ENCODE assay signal across 1 cellular context in the genomic region with DNA sequence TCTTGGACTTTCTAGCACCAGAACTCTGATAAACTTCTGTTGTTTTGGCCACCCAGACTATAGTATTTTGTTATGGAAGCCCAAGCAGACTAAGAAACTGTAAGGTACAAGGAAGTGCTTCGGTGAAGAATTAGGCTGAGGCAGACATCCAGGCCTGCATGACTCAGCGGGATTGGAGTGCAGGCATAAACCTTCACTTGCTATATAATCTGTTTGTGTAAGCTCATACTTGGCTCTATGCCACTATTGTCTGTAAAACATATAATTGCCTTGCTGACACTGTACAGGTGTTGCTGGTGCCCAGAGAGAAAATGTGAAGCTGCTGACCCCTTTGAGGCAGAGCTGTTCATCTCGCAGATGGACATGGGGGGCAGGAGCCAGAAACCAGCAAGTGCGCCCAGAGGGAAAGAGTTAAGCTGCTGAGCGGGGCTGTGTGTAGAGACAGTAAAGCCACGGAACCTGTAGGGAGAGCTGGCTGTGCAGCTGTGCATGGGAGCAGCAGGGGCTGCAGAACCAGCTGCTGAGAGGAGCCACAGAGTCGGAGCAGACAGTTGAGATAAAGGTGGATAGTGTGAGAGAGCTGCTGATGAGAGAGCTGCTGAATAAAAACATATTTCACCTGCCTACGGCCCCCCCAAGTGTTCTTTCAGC.
TF ChIP-seq lines count a peak whose summit lies in the region.

No MANE protein-coding gene starts in this region.

TF ChIP-seq in K562, 482 proteins besides CTCF, POLR2A, EP300 and RAD21 (continued from another document and continues in another):
- TF ChIP-seq, protein P1, sequence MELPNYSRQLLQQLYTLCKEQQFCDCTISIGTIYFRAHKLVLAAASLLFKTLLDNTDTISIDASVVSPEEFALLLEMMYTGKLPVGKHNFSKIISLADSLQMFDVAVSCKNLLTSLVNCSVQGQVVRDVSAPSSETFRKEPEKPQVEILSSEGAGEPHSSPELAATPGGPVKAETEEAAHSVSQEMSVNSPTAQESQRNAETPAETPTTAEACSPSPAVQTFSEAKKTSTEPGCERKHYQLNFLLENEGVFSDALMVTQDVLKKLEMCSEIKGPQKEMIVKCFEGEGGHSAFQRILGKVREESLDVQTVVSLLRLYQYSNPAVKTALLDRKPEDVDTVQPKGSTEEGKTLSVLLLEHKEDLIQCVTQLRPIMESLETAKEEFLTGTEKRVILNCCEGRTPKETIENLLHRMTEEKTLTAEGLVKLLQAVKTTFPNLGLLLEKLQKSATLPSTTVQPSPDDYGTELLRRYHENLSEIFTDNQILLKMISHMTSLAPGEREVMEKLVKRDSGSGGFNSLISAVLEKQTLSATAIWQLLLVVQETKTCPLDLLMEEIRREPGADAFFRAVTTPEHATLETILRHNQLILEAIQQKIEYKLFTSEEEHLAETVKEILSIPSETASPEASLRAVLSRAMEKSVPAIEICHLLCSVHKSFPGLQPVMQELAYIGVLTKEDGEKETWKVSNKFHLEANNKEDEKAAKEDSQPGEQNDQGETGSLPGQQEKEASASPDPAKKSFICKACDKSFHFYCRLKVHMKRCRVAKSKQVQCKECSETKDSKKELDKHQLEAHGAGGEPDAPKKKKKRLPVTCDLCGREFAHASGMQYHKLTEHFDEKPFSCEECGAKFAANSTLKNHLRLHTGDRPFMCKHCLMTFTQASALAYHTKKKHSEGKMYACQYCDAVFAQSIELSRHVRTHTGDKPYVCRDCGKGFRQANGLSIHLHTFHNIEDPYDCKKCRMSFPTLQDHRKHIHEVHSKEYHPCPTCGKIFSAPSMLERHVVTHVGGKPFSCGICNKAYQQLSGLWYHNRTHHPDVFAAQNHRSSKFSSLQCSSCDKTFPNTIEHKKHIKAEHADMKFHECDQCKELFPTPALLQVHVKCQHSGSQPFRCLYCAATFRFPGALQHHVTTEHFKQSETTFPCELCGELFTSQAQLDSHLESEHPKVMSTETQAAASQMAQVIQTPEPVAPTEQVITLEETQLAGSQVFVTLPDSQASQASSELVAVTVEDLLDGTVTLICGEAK (IDR thresholded peaks at IDR 0.05): no peak
- TF ChIP-seq, protein P1 (CRISPR knock-in tag; IDR thresholded peaks at IDR 0.05): no peak
- TF ChIP-seq ZNF766 (CRISPR knock-in tag; conservative IDR thresholded peaks at IDR 0.05) (0 out of 2 replicates have a peak, but pooled peaks have one; percentile 35), LCOR (CRISPR knock-in tag; IDR thresholded peaks at IDR 0.05) (no peak), ATF1 (CRISPR knock-in tag; IDR thresholded peaks at IDR 0.05) (no peak), ATF1 (tag; IDR thresholded peaks at IDR 0.05) (no peak), CREBBP (IDR thresholded peaks at IDR 0.05; ENCODE audit: low read depth, low read length) (no peak), C11orf30 (IDR thresholded peaks at IDR 0.05; ENCODE audit: low read depth) (peak; percentile 50), POLR2H (tag; IDR thresholded peaks at IDR 0.05; ENCODE audit: low read depth) (no peak), ZBTB7A (IDR thresholded peaks at IDR 0.05; ENCODE audit: borderline replicate concordance, control insufficient read depth, low read depth, low read length) (no peak), GATAD2B (IDR thresholded peaks at IDR 0.05; ENCODE audit: borderline replicate concordance) (no peak), ZNF197 (CRISPR knock-in tag; IDR thresholded peaks at IDR 0.05; ENCODE audit: low read depth) (no peak), STAT5A (IDR thresholded peaks at IDR 0.05; ENCODE audit: borderline replicate concordance, low read length) (no peak), PPARD (CRISPR knock-in tag; IDR thresholded peaks at IDR 0.05) (no peak), MTF1 (CRISPR knock-in tag; IDR thresholded peaks at IDR 0.05; ENCODE audit: borderline replicate concordance) (no peak), RHOXF2B (CRISPR knock-in tag; conservative IDR thresholded peaks at IDR 0.05) (no peak), ZNF347 (CRISPR knock-in tag; IDR thresholded peaks at IDR 0.05; ENCODE audit: low read depth) (no peak), TFAM (CRISPR knock-in tag; conservative IDR thresholded peaks at IDR 0.05) (no peak), ZBED1 (IDR thresholded peaks at IDR 0.05) (no peak), HNRNPK (IDR thresholded peaks at IDR 0.05; ENCODE audit: low read depth, low read length, poor library complexity, severe bottlenecking) (no peak), ZNF707 (CRISPR knock-in tag; conservative IDR thresholded peaks at IDR 0.05) (no peak), MAFG (tag; conservative IDR thresholded peaks at IDR 0.05) (peak; percentile 83), ZNF274 (IDR thresholded peaks at IDR 0.05; ENCODE audit: borderline replicate concordance, low read depth, low read length) (no peak), PRPF4 (IDR thresholded peaks at IDR 0.05; ENCODE audit: insufficient read depth, low read depth, low read length, poor library complexity, severe bottlenecking) (no peak), POLR3A (IDR thresholded peaks at IDR 0.05; ENCODE audit: borderline replicate concordance, extremely low read depth, insufficient read depth, insufficient read length) (no peak), SMAD1 (IDR thresholded peaks at IDR 0.05; ENCODE audit: low read depth, low read length, partially characterized antibody) (no peak), DMBX1 (CRISPR knock-in tag; IDR thresholded peaks at IDR 0.05; ENCODE audit: borderline replicate concordance) (no peak), U2AF2 (optimal IDR thresholded peaks at IDR 0.05; ENCODE audit: low read depth, low read length) (no peak), ZNF589 (CRISPR knock-in tag; IDR thresholded peaks at IDR 0.05; ENCODE audit: low read depth) (no peak), MAFK (IDR thresholded peaks at IDR 0.05; ENCODE audit: low read length) (peak; percentile 14; the same call in 1 of the 2 replicates), ARNT (IDR thresholded peaks at IDR 0.05) (no peak), NR2F6 (CRISPR knock-in tag; IDR thresholded peaks at IDR 0.05) (no peak)
- TF ChIP-seq, protein P2, sequence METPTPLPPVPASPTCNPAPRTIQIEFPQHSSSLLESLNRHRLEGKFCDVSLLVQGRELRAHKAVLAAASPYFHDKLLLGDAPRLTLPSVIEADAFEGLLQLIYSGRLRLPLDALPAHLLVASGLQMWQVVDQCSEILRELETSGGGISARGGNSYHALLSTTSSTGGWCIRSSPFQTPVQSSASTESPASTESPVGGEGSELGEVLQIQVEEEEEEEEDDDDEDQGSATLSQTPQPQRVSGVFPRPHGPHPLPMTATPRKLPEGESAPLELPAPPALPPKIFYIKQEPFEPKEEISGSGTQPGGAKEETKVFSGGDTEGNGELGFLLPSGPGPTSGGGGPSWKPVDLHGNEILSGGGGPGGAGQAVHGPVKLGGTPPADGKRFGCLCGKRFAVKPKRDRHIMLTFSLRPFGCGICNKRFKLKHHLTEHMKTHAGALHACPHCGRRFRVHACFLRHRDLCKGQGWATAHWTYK (CRISPR knock-in tag; IDR thresholded peaks at IDR 0.05): no peak
- TF ChIP-seq, protein P3, sequence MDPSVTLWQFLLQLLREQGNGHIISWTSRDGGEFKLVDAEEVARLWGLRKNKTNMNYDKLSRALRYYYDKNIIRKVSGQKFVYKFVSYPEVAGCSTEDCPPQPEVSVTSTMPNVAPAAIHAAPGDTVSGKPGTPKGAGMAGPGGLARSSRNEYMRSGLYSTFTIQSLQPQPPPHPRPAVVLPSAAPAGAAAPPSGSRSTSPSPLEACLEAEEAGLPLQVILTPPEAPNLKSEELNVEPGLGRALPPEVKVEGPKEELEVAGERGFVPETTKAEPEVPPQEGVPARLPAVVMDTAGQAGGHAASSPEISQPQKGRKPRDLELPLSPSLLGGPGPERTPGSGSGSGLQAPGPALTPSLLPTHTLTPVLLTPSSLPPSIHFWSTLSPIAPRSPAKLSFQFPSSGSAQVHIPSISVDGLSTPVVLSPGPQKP (CRISPR knock-in tag; IDR thresholded peaks at IDR 0.05): no peak
- TF ChIP-seq, protein P4, sequence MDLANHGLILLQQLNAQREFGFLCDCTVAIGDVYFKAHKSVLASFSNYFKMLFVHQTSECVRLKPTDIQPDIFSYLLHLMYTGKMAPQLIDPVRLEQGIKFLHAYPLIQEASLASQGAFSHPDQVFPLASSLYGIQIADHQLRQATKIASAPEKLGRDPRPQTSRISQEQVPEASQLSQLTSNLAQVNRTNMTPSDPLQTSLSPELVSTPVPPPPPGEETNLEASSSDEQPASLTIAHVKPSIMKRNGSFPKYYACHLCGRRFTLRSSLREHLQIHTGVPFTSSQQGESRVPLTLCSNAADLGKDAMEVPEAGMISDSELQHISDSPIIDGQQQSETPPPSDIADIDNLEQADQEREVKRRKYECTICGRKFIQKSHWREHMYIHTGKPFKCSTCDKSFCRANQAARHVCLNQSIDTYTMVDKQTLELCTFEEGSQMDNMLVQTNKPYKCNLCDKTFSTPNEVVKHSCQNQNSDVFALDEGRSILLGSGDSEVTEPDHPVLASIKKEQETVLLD (IDR thresholded peaks at IDR 0.05): no peak
- TF ChIP-seq, protein P5, sequence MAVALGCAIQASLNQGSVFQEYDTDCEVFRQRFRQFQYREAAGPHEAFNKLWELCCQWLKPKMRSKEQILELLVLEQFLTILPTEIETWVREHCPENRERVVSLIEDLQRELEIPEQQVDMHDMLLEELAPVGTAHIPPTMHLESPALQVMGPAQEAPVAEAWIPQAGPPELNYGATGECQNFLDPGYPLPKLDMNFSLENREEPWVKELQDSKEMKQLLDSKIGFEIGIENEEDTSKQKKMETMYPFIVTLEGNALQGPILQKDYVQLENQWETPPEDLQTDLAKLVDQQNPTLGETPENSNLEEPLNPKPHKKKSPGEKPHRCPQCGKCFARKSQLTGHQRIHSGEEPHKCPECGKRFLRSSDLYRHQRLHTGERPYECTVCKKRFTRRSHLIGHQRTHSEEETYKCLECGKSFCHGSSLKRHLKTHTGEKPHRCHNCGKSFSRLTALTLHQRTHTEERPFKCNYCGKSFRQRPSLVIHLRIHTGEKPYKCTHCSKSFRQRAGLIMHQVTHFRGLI (CRISPR knock-in tag; IDR thresholded peaks at IDR 0.05): no peak
- TF ChIP-seq, protein P6, sequence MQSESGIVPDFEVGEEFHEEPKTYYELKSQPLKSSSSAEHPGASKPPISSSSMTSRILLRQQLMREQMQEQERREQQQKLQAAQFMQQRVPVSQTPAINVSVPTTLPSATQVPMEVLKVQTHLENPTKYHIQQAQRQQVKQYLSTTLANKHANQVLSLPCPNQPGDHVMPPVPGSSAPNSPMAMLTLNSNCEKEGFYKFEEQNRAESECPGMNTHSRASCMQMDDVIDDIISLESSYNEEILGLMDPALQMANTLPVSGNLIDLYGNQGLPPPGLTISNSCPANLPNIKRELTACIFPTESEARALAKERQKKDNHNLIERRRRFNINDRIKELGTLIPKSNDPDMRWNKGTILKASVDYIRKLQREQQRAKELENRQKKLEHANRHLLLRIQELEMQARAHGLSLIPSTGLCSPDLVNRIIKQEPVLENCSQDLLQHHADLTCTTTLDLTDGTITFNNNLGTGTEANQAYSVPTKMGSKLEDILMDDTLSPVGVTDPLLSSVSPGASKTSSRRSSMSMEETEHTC (IDR thresholded peaks at IDR 0.05): no peak
- TF ChIP-seq, protein P7, sequence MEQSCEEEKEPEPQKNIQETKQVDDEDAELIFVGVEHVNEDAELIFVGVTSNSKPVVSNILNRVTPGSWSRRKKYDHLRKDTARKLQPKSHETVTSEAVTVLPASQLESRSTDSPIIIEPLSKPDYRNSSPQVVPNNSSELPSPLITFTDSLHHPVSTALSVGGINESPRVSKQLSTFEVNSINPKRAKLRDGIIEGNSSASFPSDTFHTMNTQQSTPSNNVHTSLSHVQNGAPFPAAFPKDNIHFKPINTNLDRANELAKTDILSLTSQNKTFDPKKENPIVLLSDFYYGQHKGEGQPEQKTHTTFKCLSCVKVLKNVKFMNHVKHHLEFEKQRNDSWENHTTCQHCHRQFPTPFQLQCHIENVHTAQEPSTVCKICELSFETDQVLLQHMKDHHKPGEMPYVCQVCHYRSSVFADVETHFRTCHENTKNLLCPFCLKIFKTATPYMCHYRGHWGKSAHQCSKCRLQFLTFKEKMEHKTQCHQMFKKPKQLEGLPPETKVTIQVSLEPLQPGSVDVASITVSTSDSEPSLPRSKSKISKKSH (CRISPR knock-in tag; IDR thresholded peaks at IDR 0.05): no peak
- TF ChIP-seq, protein P8, sequence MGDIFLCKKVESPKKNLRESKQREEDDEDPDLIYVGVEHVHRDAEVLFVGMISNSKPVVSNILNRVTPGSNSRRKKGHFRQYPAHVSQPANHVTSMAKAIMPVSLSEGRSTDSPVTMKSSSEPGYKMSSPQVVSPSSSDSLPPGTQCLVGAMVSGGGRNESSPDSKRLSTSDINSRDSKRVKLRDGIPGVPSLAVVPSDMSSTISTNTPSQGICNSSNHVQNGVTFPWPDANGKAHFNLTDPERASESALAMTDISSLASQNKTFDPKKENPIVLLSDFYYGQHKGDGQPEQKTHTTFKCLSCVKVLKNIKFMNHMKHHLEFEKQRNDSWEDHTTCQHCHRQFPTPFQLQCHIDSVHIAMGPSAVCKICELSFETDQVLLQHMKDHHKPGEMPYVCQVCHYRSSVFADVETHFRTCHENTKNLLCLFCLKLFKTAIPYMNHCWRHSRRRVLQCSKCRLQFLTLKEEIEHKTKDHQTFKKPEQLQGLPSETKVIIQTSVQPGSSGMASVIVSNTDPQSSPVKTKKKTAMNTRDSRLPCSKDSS (IDR thresholded peaks at IDR 0.05; ENCODE audit: low read depth, partially characterized antibody): no peak
- TF ChIP-seq, protein P9, sequence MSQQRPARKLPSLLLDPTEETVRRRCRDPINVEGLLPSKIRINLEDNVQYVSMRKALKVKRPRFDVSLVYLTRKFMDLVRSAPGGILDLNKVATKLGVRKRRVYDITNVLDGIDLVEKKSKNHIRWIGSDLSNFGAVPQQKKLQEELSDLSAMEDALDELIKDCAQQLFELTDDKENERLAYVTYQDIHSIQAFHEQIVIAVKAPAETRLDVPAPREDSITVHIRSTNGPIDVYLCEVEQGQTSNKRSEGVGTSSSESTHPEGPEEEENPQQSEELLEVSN (IDR thresholded peaks at IDR 0.05; ENCODE audit: borderline replicate concordance in 1 of 2, extremely low read depth in 1 of 2, insufficient read depth in 1 of 2, insufficient read length in 1 of 2, low read depth in 1 of 2, low read length in 1 of 2, poor library complexity in 1 of 2, severe bottlenecking in 1 of 2): no peak
